In the genomic region with DNA sequence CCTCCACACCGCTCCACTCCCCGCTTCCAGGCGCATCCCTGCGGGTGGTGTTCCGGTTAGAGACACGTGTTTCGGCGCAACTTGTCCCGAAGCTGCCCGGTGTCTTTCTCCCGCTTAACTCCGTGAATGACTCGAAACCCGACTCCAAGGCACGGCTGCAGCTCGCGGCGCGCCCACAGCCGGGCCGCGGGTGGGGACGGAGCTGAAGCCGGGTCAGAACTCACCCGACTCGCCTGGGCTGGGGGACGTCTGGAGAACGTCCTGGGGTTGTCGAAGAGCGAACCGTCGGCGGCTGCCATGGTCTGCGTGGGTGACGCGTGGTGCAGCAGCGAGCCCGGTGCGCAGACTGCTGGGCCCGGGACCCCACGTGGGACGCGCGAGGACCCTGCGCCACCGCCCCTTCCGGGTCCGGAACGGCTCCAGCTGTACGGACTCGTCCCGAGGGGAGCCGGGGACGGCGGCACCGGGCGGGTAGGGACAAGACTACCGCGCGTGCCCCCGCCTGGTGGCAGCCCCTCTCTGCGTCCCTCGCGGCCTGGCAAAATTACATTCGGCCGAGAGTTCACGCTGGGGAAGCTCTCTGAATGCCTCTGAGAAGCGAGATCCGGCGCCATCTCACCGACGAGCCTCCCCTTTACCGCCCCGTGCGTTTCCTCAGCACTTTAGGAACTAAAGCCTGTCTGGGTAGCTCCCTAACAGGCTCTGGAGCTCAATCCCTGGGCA, we compare ENCODE assay signal across 1 cellular context.
TF ChIP-seq lines count a peak whose summit lies in the region.

A gene (minus strand): TSS at position 348 of the 723 bp plus-strand sequence. CDS start 49 bp downstream, at position 299.

TF ChIP-seq in A549, 52 proteins besides CTCF, POLR2A, EP300 and RAD21 (continued from another document):
- TF ChIP-seq, protein P1, sequence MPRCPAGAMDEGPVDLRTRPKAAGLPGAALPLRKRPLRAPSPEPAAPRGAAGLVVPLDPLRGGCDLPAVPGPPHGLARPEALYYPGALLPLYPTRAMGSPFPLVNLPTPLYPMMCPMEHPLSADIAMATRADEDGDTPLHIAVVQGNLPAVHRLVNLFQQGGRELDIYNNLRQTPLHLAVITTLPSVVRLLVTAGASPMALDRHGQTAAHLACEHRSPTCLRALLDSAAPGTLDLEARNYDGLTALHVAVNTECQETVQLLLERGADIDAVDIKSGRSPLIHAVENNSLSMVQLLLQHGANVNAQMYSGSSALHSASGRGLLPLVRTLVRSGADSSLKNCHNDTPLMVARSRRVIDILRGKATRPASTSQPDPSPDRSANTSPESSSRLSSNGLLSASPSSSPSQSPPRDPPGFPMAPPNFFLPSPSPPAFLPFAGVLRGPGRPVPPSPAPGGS (IDR thresholded peaks at IDR 0.05) = no peak; the same call in 2 of the 3 replicates
- TF ChIP-seq PHF8 (IDR thresholded peaks at IDR 0.05; ENCODE audit: borderline replicate concordance, low read depth) (peak; percentile 58), CBX2 (IDR thresholded peaks at IDR 0.05; ENCODE audit: borderline replicate concordance, low read depth) (no peak), MAFK (IDR thresholded peaks at IDR 0.05; ENCODE audit: partially characterized antibody) (no peak), ZNF302 (CRISPR knock-in tag; IDR thresholded peaks at IDR 0.05) (no peak), RCOR1 (IDR thresholded peaks at IDR 0.05; ENCODE audit: low read depth, low read length) (no peak), ESRRA (IDR thresholded peaks at IDR 0.05; ENCODE audit: borderline replicate concordance, low read length) (no peak), NR3C1 (IDR thresholded peaks at IDR 0.05) (no peak), POLR2AphosphoS2 (conservative IDR thresholded peaks at IDR 0.05; ENCODE audit: low read length) (no peak), ZC3H11A (IDR thresholded peaks at IDR 0.05) (no peak), CEBPB (IDR thresholded peaks at IDR 0.05) (no peak), FOXS1 (CRISPR knock-in tag; IDR thresholded peaks at IDR 0.05) (no peak), KDM5A (IDR thresholded peaks at IDR 0.05) (no peak), CHD2 (IDR thresholded peaks at IDR 0.05; ENCODE audit: low read length, partially characterized antibody) (no peak), CHD4 (IDR thresholded peaks at IDR 0.05; ENCODE audit: borderline replicate concordance) (no peak), TP53 (CRISPR knock-in tag; IDR thresholded peaks at IDR 0.05) (peak; percentile 55; the same call in 1 of the 2 replicates)
- TF ChIP-seq, protein P2, sequence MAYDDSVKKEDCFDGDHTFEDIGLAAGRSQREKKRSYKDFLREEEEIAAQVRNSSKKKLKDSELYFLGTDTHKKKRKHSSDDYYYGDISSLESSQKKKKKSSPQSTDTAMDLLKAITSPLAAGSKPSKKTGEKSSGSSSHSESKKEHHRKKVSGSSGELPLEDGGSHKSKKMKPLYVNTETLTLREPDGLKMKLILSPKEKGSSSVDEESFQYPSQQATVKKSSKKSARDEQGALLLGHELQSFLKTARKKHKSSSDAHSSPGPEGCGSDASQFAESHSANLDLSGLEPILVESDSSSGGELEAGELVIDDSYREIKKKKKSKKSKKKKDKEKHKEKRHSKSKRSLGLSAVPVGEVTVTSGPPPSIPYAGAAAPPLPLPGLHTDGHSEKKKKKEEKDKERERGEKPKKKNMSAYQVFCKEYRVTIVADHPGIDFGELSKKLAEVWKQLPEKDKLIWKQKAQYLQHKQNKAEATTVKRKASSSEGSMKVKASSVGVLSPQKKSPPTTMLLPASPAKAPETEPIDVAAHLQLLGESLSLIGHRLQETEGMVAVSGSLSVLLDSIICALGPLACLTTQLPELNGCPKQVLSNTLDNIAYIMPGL (CRISPR knock-in tag; IDR thresholded peaks at IDR 0.05; ENCODE audit: borderline replicate concordance) = no peak
- TF ChIP-seq, protein P3, sequence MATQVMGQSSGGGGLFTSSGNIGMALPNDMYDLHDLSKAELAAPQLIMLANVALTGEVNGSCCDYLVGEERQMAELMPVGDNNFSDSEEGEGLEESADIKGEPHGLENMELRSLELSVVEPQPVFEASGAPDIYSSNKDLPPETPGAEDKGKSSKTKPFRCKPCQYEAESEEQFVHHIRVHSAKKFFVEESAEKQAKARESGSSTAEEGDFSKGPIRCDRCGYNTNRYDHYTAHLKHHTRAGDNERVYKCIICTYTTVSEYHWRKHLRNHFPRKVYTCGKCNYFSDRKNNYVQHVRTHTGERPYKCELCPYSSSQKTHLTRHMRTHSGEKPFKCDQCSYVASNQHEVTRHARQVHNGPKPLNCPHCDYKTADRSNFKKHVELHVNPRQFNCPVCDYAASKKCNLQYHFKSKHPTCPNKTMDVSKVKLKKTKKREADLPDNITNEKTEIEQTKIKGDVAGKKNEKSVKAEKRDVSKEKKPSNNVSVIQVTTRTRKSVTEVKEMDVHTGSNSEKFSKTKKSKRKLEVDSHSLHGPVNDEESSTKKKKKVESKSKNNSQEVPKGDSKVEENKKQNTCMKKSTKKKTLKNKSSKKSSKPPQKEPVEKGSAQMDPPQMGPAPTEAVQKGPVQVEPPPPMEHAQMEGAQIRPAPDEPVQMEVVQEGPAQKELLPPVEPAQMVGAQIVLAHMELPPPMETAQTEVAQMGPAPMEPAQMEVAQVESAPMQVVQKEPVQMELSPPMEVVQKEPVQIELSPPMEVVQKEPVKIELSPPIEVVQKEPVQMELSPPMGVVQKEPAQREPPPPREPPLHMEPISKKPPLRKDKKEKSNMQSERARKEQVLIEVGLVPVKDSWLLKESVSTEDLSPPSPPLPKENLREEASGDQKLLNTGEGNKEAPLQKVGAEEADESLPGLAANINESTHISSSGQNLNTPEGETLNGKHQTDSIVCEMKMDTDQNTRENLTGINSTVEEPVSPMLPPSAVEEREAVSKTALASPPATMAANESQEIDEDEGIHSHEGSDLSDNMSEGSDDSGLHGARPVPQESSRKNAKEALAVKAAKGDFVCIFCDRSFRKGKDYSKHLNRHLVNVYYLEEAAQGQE (IDR thresholded peaks at IDR 0.05) = no peak
- TF ChIP-seq, protein P4, sequence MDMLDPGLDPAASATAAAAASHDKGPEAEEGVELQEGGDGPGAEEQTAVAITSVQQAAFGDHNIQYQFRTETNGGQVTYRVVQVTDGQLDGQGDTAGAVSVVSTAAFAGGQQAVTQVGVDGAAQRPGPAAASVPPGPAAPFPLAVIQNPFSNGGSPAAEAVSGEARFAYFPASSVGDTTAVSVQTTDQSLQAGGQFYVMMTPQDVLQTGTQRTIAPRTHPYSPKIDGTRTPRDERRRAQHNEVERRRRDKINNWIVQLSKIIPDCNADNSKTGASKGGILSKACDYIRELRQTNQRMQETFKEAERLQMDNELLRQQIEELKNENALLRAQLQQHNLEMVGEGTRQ (IDR thresholded peaks at IDR 0.05) = peak; percentile 73
- TF ChIP-seq, protein P5, sequence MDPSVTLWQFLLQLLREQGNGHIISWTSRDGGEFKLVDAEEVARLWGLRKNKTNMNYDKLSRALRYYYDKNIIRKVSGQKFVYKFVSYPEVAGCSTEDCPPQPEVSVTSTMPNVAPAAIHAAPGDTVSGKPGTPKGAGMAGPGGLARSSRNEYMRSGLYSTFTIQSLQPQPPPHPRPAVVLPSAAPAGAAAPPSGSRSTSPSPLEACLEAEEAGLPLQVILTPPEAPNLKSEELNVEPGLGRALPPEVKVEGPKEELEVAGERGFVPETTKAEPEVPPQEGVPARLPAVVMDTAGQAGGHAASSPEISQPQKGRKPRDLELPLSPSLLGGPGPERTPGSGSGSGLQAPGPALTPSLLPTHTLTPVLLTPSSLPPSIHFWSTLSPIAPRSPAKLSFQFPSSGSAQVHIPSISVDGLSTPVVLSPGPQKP (IDR thresholded peaks at IDR 0.05; ENCODE audit: low read depth, low read length) = no peak
TF ChIP-seq in A549: peak in this region for 15.
